In the genomic region with DNA sequence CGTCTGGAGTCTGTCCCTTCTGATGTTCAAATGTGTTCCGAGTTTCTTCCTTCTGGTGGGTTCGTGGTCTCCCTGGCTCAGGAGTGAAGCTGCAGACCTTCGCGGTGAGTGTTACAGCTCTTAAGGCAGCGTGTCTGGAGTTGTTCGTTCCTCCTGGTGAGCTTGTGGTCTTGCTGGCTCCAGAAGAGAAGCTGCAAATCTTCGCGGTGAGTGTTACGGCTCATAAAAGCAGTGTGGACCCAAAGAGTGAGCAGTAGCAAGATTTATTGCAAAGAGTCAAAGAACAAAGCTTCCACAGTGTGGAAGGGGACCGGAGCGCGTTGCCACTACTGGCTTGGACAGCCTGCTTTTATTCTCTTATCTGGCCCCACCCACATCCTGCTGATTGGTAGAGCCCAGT, we compare ENCODE assay signal across 2 cellular contexts. TPM values are rescaled to one million over a fixed set of nuclear protein-coding genes. Genes with fewer than 3 reads are reported as not detected.
"Had no signal": no experiment of that assay in that cellular context is flagged by ENCODE, and none has a peak within 500 bp of the region (broad histone marks: within the 10 kb centered on the region; RNA-seq: fewer than 3 reads in every experiment).

No MANE protein-coding gene starts in this region.

RNA-seq across cellular contexts. Expression of a gene that starts 11.5 kb away (rescaled TPM):
- total RNA-seq: activated CD4-positive, alpha-beta memory T cell treated with anti-CD3 and anti-CD28 coated beads, Interleukin-2, amount 10 ng/mL, durations not matched to agents 7 days and 5 days; T-helper 2 cell treated with Interferon-gamma antibody and Interleukin-4, amounts not matched to agents 100 ng/mL and 5 ng/mL, for 36 hours had no signal
